ENCODE assay signal across 8 cellular contexts in the genomic region with DNA sequence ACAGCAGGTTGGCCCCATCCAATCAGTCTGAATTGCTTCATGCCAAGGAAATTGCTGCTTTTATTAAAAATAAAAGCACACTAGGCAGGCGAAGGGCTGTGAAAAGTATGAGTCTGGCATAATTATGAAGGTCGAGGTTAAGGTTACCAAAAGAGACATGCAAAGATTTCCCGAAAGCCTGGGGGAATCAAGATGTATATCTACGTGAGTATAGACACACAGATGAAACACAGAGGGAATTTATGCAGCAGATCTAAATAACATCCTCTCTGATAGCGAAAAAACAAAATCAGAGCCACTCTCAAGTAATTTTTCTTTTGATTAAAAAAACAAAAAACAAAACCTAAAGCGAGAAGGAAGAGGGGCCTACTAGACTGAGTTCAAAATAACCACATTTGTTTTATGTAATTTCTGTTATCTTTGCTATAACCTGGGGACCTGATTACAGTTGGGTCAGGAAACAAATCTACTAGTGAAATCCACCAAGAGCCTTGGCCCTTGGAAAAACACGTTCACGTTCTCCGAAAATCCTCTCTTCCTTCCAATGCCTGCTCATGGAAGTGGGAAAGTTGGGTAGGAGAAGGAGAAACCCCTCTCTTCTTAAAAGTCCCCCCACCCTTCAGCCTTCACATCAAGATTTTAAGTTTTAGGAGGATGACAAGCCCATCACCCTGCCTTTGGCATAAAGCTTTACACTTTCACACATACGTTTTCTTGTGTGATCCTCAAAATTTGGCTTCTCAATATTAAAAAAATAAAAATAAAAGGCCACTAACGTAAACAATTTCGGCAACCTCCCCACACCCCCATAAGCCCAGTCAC. TPM values are rescaled to one million over a fixed set of nuclear protein-coding genes. Genes with fewer than 3 reads are reported as not detected.
A peak's percentile ranks its signal among the peaks of the same experiment; 100 is the strongest.
DNase-seq lines count a peak whose midpoint lies in the region; ATAC-seq, FAIRE-seq and TF ChIP-seq lines count a peak whose summit lies in the region.

No MANE protein-coding gene starts in this region.

- no peak for DNase-seq in activated T-cell treated with anti-CD3 and anti-CD28 coated beads, Interleukin-2, amount 50 U/mL, for 72 hours
- no peak for DNase-seq in activated T-cell treated with anti-CD3 and anti-CD28 coated beads, Interleukin-2, amount 50 U/mL, for 48 hours
- DNase-seq in medulla oblongata (ENCODE audit: extremely low spot score): peak; percentile 38
- DNase-seq in tibial nerve (ENCODE audit: low spot score in 2 of 2): no peak
- DNase-seq in GM19239 (ENCODE audit: insufficient read length, low spot score): no peak
- DNase-seq in NCI-H128 (lab: John Stamatoyannopoulos, UW; ENCODE audit: unreplicated experiment): no peak

- no peak for ATAC-seq in activated T-cell treated with anti-CD3 and anti-CD28 coated beads, Interleukin-2, amount 50 U/mL, for 72 hours (replicated peaks in 1 of 2)
- ATAC-seq in GM19328 (IDR thresholded peaks at IDR 0.05; ENCODE audit: unreplicated experiment): no peak

- peak overlapping the region; percentile 91 to 92 for H3K4me3 Mint-ChIP-seq in activated T-cell treated with anti-CD3 and anti-CD28 coated beads, Interleukin-2, amount 50 U/mL, for 72 hours
- H3K4me3 Mint-ChIP-seq in brain: peak overlapping the region; percentile 94 to 99 (median 97)

- TF ChIP-seq EP300 in tibial nerve (IDR thresholded peaks at IDR 0.05): no peak

- no peak for FAIRE-seq in GM19239 (lab: Jason Lieb, UNC)

- peak overlapping the region; percentile 90 to 100 (median 96) for H3K4me3 ChIP-seq in tibial nerve

- peaks cover 20 to 25% of the 10 kb centered on the region in 2 donors for H3K36me3 Mint-ChIP-seq in activated T-cell treated with anti-CD3 and anti-CD28 coated beads, Interleukin-2, amount 50 U/mL, for 72 hours (ENCODE audit: insufficient read depth in 2 of 2)
- peaks cover 21% of the 10 kb centered on the region for H3K36me3 Mint-ChIP-seq in brain

- no peak for TF ChIP-seq CTCF in brain (conservative IDR thresholded peaks at IDR 0.05)
- TF ChIP-seq CTCF in tibial nerve (IDR thresholded peaks at IDR 0.05): no peak

- H3K27me3 ChIP-seq in tibial nerve: no peaks in the 10 kb centered on the region

- H3K9me3 ChIP-seq in tibial nerve: no peaks in the 10 kb centered on the region

- peak overlapping the region; percentile 96 to 99 (median 98) for H3K27ac ChIP-seq in tibial nerve

- TF ChIP-seq POLR2A in tibial nerve (IDR thresholded peaks at IDR 0.05): no peak

- H3K9me3 Mint-ChIP-seq in activated T-cell treated with anti-CD3 and anti-CD28 coated beads, Interleukin-2, amount 50 U/mL, for 72 hours: no peaks in the 10 kb centered on the region
- peaks cover 0 to 3% (median 0%) of the 10 kb centered on the region in 5 experiments for H3K9me3 Mint-ChIP-seq in brain

- peaks cover 0 to 60% (median 21%) of the 10 kb centered on the region in 4 donors for H3K4me1 ChIP-seq in tibial nerve

- peak overlapping the region; percentile 98 for H3K27ac Mint-ChIP-seq in activated T-cell treated with anti-CD3 and anti-CD28 coated beads, Interleukin-2, amount 50 U/mL, for 72 hours
- peak overlapping the region; percentile 97 to 99 (median 98) for H3K27ac Mint-ChIP-seq in brain

- peaks cover 66% of the 10 kb centered on the region for H3K4me1 Mint-ChIP-seq in activated T-cell treated with anti-CD3 and anti-CD28 coated beads, Interleukin-2, amount 50 U/mL, for 72 hours (ENCODE audit: low read depth)
- H3K4me1 Mint-ChIP-seq in brain: peaks cover 79% of the 10 kb centered on the region

- WGBS in tibial nerve, 2 donors: 8 to 13% methylated on average over 12 of the region's 12 CpGs

- H3K27me3 Mint-ChIP-seq in activated T-cell treated with anti-CD3 and anti-CD28 coated beads, Interleukin-2, amount 50 U/mL, for 72 hours (ENCODE audit: low read depth): no peaks in the 10 kb centered on the region
- H3K27me3 Mint-ChIP-seq in brain: peaks cover 4% of the 10 kb centered on the region

- no peaks in the 10 kb centered on the region for H3K36me3 ChIP-seq in tibial nerve

RNA-seq across cellular contexts. Expression of a gene that starts 1.4 kb away (rescaled TPM):
- total RNA-seq in activated T-cell treated with anti-CD3 and anti-CD28 coated beads, Interleukin-2, amount 50 U/mL, for 72 hours: 100 to 1,000 TPM; 134 to 137 TPM
- polyA plus RNA-seq in brain (ENCODE audit: insufficient read depth, low read depth, low replicate concordance): 13.9 TPM
- 10 to 100 TPM; 29.2 to 70.5 (median 44.5) TPM for total RNA-seq in tibial nerve
